ENCODE assay signal across 14 cellular contexts in the genomic region with DNA sequence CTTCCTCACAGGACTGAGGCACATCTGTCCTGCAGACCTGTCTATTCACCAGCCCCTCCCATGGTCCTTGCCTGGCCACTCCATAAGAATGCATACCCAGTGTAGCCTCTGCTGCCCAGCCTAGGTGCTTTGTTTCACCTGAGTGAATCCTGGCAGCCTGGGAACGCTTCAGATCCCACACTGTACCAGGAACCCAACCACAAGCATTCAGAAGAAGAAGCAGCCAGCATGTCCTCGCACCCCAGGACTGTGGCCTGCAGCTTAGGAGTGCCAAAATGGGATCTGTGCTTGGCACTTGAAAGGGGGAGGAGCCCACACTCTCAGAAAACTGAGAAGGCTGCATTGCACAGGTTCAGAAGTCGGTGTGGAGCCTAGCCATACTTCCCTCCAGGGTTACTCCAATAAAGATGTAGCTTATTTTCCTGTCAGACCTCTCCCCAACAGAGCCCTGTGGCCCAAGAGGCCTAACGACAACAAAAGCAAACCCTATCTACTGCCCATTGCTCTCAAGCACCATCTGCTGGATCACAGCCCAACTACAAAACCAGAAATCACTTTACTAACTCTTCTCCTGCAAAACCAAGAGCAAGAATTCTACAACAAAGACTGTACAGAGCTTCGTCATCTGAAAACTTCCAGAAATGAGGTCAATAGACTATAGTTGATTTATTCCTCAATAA.
DNase-seq lines count a peak whose midpoint lies in the region; TF ChIP-seq lines count a peak whose summit lies in the region.
"Had no signal": no experiment of that assay in that cellular context is flagged by ENCODE, and none has a peak within 500 bp of the region (broad histone marks: within the 10 kb centered on the region; RNA-seq: fewer than 3 reads in every experiment).

No MANE protein-coding gene starts in this region.

- no peaks in the 10 kb centered on the region for H3K27me3 Mint-ChIP-seq in neural crest cell (ENCODE audit: low read depth)

- H3K27ac Mint-ChIP-seq in neural crest cell (ENCODE audit: unreplicated experiment), result no peak overlapping the region

- in situ Hi-C loops in GM13976 (cut with MboI; ENCODE audit: low sequenced_read_pairs, unreplicated experiment), result no loop called here

- DNase-seq in GM13976 (ENCODE audit: low spot score) (no peak), LNCaP clone FGC (ENCODE audit: low read depth) (no peak), neural crest cell (ENCODE audit: low read depth, low spot score) (no peak), SW 1271 (lab: John Stamatoyannopoulos, UW) (no peak), 8988T (no peak), NCI-H2196 treated with DMSO at 0.1 percent for 48 hours (lab: John Stamatoyannopoulos, UW; ENCODE audit: unreplicated experiment) (no peak), DMS79 treated with DMSO at 0.1 percent for 48 hours (lab: John Stamatoyannopoulos, UW) (no peak)
- DNase-seq: C1 segment of cervical spinal cord; EL; mesenchymal stem cell; NCI-H2081 treated with DMSO at 0.1 percent for 48 hours; stimulated activated naive CD8-positive, alpha-beta T cell treated with anti-CD3 and anti-CD28 coated beads, Interleukin-15, Interleukin-2, amounts not matched to agents 100 U/mL and 50 U/mL, for 24 hours had no signal

- no peaks in the 10 kb centered on the region for H3K36me3 Mint-ChIP-seq in neural crest cell (ENCODE audit: low read depth)

- peak; percentile 22 for TF ChIP-seq CTCF in GM13976 (IDR thresholded peaks at IDR 0.05; ENCODE audit: borderline replicate concordance, control extremely low read depth, extremely low read depth, insufficient read depth, missing control alignments)
- peak; percentile 22 for TF ChIP-seq CTCF in LNCaP clone FGC (IDR thresholded peaks at IDR 0.05; ENCODE audit: control insufficient read depth, extremely low read depth, insufficient read depth)
- TF ChIP-seq CTCF in VCaP (conservative IDR thresholded peaks at IDR 0.05), result peak; percentile 51
- TF ChIP-seq CTCF in neural crest cell (conservative IDR thresholded peaks at IDR 0.05), result peak; percentile 35

- no peak overlapping the region for H3K27ac ChIP-seq in VCaP
- H3K27ac ChIP-seq: neutrophil had no signal

- no peaks in the 10 kb centered on the region for H3K9me3 Mint-ChIP-seq in neural crest cell

- H3K4me1 Mint-ChIP-seq in neural crest cell, result no peaks in the 10 kb centered on the region

- H3K4me3 Mint-ChIP-seq in neural crest cell, result no peak overlapping the region

- no peak overlapping the region for H3K4me3 ChIP-seq in LNCaP clone FGC (ENCODE audit: low read depth, low read length)
